Comparison of ENCODE assay signal across 11 cellular contexts in the genomic region with DNA sequence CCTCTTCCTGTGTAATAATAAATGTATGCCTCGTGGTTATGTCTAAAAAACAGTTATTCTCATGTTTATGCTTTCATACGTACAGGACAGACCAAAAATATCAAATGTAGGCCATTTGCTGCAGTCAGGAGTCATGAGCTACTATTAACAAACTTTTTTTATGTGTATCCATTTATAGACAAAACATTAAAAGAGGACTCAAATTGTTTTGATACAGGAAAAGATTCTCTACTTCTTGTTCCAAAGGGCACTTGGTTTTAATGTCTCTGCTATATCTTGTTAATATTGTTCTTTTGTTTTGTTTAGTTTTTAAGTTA.
DNase-seq lines count a peak whose midpoint lies in the region; ATAC-seq and TF ChIP-seq lines count a peak whose summit lies in the region.
"Had no signal": no experiment of that assay in that cellular context is flagged by ENCODE, and none has a peak within 500 bp of the region (broad histone marks: within the 10 kb centered on the region; RNA-seq: fewer than 3 reads in every experiment).

No MANE protein-coding gene starts in this region.

- intact Hi-C loops in Right ventricle myocardium superior (cut with DNase I) (no loop called here), Right ventricle myocardium inferior (cut with DNase I) (no loop called here), upper lobe of right lung (cut with DNase I) (no loop called here)

- peak overlapping the region; percentile 53 for H3K4me3 Mint-ChIP-seq in activated CD8-positive, alpha-beta T cell treated with anti-CD3 and anti-CD28 coated beads, Interleukin-2, amount 10 ng/mL, durations not matched to agents 7 days and 5 days

- TF ChIP-seq RAD21 in liver (IDR thresholded peaks at IDR 0.05) = no peak

- no peaks in the 10 kb centered on the region for H3K27me3 ChIP-seq in liver (ENCODE audit: control insufficient read depth in 4 of 4, insufficient read depth in 4 of 4, low read length in 3 of 4)
- no peaks in the 10 kb centered on the region for H3K27me3 ChIP-seq in upper lobe of right lung

- H3K4me3 ChIP-seq in liver (ENCODE audit: low read depth in 1 of 3, low read length in 3 of 3) (no peak overlapping the region), upper lobe of right lung (no peak overlapping the region)

- H3K36me3 Mint-ChIP-seq in activated CD8-positive, alpha-beta T cell treated with anti-CD3 and anti-CD28 coated beads, Interleukin-2, amount 10 ng/mL, durations not matched to agents 7 days and 5 days (ENCODE audit: low read depth) = peaks cover 16% of the 10 kb centered on the region

- no peak overlapping the region for H3K9ac ChIP-seq in liver (ENCODE audit: low read depth in 1 of 2, low read length in 2 of 2)

- TF ChIP-seq CTCF in liver (IDR thresholded peaks at IDR 0.05; ENCODE audit: low read depth, low read length, missing input control) = no peak
- no peak for TF ChIP-seq CTCF in upper lobe of right lung (IDR thresholded peaks at IDR 0.05)

- H3K4me1 Mint-ChIP-seq in activated CD8-positive, alpha-beta T cell treated with anti-CD3 and anti-CD28 coated beads, Interleukin-2, amount 10 ng/mL, durations not matched to agents 7 days and 5 days (ENCODE audit: low read depth) = peaks cover 67% of the 10 kb centered on the region

- 24% methylated on average over 2 of the region's 2 CpGs for WGBS in liver

- H3K9me3 ChIP-seq in liver (ENCODE audit: control insufficient read depth in 4 of 4, low read length in 3 of 4) (no peaks in the 10 kb centered on the region), upper lobe of right lung (no peaks in the 10 kb centered on the region)

- H3K27ac ChIP-seq in liver (ENCODE audit: low read depth in 1 of 2, low read length in 2 of 2) (peak overlapping the region; percentile 53 to 89), upper lobe of right lung (peak overlapping the region; percentile 18)

- DNase-seq in Right ventricle myocardium superior (no peak), Right ventricle myocardium inferior (ENCODE audit: missing footprints) (no peak), upper lobe of right lung (no peak), foreskin melanocyte (no peak), hepatic stellate cell (ENCODE audit: low spot score) (no peak)
- no peak for DNase-seq in activated CD8-positive, alpha-beta T cell treated with anti-CD3 and anti-CD28 coated beads, Interleukin-2, amount 10 ng/mL, durations not matched to agents 7 days and 5 days
- DNase-seq: hippocampal formation, NCI-H524 treated with DMSO at 0.1 percent for 48 hours, nucleus accumbens had no signal

- no peaks in the 10 kb centered on the region for H3K9me3 Mint-ChIP-seq in activated CD8-positive, alpha-beta T cell treated with anti-CD3 and anti-CD28 coated beads, Interleukin-2, amount 10 ng/mL, durations not matched to agents 7 days and 5 days (ENCODE audit: insufficient read depth)

- peak overlapping the region; percentile 84 for H3K27ac Mint-ChIP-seq in activated CD8-positive, alpha-beta T cell treated with anti-CD3 and anti-CD28 coated beads, Interleukin-2, amount 10 ng/mL, durations not matched to agents 7 days and 5 days

- H3K27me3 Mint-ChIP-seq in activated CD8-positive, alpha-beta T cell treated with anti-CD3 and anti-CD28 coated beads, Interleukin-2, amount 10 ng/mL, durations not matched to agents 7 days and 5 days (ENCODE audit: low read depth) = no peaks in the 10 kb centered on the region

- H3K36me3 ChIP-seq in liver (ENCODE audit: control insufficient read depth in 4 of 4, insufficient read depth in 3 of 4, low read depth in 1 of 4, low read length in 3 of 4) (no peaks in the 10 kb centered on the region), upper lobe of right lung (no peaks in the 10 kb centered on the region)

- H3K4me1 ChIP-seq in liver (ENCODE audit: control insufficient read depth in 4 of 4, insufficient read depth in 4 of 4, low read length in 3 of 4) = peaks cover 12 to 68% (median 45%) of the 10 kb centered on the region in 4 donors
- peaks cover 26% of the 10 kb centered on the region for H3K4me1 ChIP-seq in upper lobe of right lung

- CTCF ChIA-PET in activated CD8-positive, alpha-beta T cell treated with anti-CD3 and anti-CD28 coated beads, Interleukin-2, amount 10 ng/mL, durations not matched to agents 7 days and 5 days (lab: Charles Lee) = interaction anchor here (0.7 to 2.0 kb wide), 6 partner anchors 34 to 490 kb away, joined by 3 to 5 read pairs (median 4); a partner anchor contains a TSS

- POLR2A ChIA-PET in activated CD8-positive, alpha-beta T cell treated with anti-CD3 and anti-CD28 coated beads, Interleukin-2, amount 10 ng/mL, durations not matched to agents 7 days and 5 days (lab: Charles Lee) = interaction anchor here (1.0 to 1.3 kb wide), 5 partner anchors 9 to 213 kb away, joined by 3 to 7 read pairs (median 5); a partner anchor contains a TSS

- ATAC-seq in Right ventricle myocardium superior (ENCODE audit: poor library complexity) (peak; percentile 13), Right ventricle myocardium inferior (no peak), upper lobe of right lung (peak; percentile 51), HG03521 (IDR thresholded peaks at IDR 0.05; ENCODE audit: unreplicated experiment) (no peak)
- peak; percentile 78 for ATAC-seq in activated CD8-positive, alpha-beta T cell treated with anti-CD3 and anti-CD28 coated beads, Interleukin-2, amount 10 ng/mL, durations not matched to agents 7 days and 5 days

TF ChIP-seq in liver, 16 proteins besides CTCF, POLR2A, EP300 and RAD21:
- TF ChIP-seq, protein P1, sequence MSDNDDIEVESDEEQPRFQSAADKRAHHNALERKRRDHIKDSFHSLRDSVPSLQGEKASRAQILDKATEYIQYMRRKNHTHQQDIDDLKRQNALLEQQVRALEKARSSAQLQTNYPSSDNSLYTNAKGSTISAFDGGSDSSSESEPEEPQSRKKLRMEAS (IDR thresholded peaks at IDR 0.05) = no peak
- no peak for TF ChIP-seq JUND (IDR thresholded peaks at IDR 0.05)
- no peak for TF ChIP-seq FOXA2 (IDR thresholded peaks at IDR 0.05)
- no peak for TF ChIP-seq SP1 (IDR thresholded peaks at IDR 0.05)
- no peak for TF ChIP-seq FOXA1 (IDR thresholded peaks at IDR 0.05)
- TF ChIP-seq YY1 (IDR thresholded peaks at IDR 0.05) = no peak
- TF ChIP-seq, protein P2, sequence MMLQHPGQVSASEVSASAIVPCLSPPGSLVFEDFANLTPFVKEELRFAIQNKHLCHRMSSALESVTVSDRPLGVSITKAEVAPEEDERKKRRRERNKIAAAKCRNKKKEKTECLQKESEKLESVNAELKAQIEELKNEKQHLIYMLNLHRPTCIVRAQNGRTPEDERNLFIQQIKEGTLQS (IDR thresholded peaks at IDR 0.05) = no peak
- TF ChIP-seq RXRA (IDR thresholded peaks at IDR 0.05) = no peak
- TF ChIP-seq, protein P3, sequence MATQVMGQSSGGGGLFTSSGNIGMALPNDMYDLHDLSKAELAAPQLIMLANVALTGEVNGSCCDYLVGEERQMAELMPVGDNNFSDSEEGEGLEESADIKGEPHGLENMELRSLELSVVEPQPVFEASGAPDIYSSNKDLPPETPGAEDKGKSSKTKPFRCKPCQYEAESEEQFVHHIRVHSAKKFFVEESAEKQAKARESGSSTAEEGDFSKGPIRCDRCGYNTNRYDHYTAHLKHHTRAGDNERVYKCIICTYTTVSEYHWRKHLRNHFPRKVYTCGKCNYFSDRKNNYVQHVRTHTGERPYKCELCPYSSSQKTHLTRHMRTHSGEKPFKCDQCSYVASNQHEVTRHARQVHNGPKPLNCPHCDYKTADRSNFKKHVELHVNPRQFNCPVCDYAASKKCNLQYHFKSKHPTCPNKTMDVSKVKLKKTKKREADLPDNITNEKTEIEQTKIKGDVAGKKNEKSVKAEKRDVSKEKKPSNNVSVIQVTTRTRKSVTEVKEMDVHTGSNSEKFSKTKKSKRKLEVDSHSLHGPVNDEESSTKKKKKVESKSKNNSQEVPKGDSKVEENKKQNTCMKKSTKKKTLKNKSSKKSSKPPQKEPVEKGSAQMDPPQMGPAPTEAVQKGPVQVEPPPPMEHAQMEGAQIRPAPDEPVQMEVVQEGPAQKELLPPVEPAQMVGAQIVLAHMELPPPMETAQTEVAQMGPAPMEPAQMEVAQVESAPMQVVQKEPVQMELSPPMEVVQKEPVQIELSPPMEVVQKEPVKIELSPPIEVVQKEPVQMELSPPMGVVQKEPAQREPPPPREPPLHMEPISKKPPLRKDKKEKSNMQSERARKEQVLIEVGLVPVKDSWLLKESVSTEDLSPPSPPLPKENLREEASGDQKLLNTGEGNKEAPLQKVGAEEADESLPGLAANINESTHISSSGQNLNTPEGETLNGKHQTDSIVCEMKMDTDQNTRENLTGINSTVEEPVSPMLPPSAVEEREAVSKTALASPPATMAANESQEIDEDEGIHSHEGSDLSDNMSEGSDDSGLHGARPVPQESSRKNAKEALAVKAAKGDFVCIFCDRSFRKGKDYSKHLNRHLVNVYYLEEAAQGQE (IDR thresholded peaks at IDR 0.05) = no peak
- no peak for TF ChIP-seq HNF4G (IDR thresholded peaks at IDR 0.05)
- no peak for TF ChIP-seq TAF1 (conservative IDR thresholded peaks at IDR 0.05)
- TF ChIP-seq, protein P4, sequence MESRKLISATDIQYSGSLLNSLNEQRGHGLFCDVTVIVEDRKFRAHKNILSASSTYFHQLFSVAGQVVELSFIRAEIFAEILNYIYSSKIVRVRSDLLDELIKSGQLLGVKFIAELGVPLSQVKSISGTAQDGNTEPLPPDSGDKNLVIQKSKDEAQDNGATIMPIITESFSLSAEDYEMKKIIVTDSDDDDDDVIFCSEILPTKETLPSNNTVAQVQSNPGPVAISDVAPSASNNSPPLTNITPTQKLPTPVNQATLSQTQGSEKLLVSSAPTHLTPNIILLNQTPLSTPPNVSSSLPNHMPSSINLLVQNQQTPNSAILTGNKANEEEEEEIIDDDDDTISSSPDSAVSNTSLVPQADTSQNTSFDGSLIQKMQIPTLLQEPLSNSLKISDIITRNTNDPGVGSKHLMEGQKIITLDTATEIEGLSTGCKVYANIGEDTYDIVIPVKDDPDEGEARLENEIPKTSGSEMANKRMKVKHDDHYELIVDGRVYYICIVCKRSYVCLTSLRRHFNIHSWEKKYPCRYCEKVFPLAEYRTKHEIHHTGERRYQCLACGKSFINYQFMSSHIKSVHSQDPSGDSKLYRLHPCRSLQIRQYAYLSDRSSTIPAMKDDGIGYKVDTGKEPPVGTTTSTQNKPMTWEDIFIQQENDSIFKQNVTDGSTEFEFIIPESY (IDR thresholded peaks at IDR 0.05) = no peak
- TF ChIP-seq NR2F2 (IDR thresholded peaks at IDR 0.05) = no peak
- no peak for TF ChIP-seq EGR1 (IDR thresholded peaks at IDR 0.05; ENCODE audit: low read depth in 2 of 2)
- TF ChIP-seq GABPA (IDR thresholded peaks at IDR 0.05 in 1 of 2, conservative IDR thresholded peaks at IDR 0.05 in 1 of 2) = no peak
- TF ChIP-seq HNF4A (conservative IDR thresholded peaks at IDR 0.05) = no peak

Comparison
In these comparisons a context has a peak if more than half of its experiments do, and no peak if none do; other contexts are left out.
1. ATAC-seq: peak in Right ventricle myocardium superior (single experiment), activated CD8-positive, alpha-beta T cell treated with anti-CD3 and anti-CD28 coated beads, Interleukin-2, amount 10 ng/mL, durations not matched to agents 7 days and 5 days (single experiment) and upper lobe of right lung (single experiment); none in Right ventricle myocardium inferior (single experiment) and HG03521 (single experiment).